Comparison of ENCODE assay signal across 19 cellular contexts in the genomic region with DNA sequence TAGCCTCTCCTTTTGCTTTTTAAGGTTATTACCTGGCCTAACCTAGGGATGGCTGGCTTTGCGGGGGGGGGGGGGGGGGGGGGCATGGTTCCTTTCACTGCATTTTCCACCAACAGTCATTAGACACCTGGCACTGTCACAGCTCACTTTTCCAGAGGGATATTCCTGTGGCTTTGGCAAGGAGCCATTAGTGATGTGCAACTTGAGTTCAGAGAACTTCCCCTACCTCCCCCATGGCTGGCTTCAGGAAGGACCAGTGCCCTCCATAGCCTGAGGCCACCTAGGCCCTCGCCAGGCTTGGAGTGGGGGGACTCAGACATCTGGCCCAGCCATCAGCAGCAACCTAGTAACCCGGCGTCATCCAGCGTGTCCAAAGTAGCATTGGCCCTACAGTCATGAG.
DNase-seq lines count a peak whose midpoint lies in the region; ATAC-seq lines count a peak whose summit lies in the region.
"Had no signal": no experiment of that assay in that cellular context is flagged by ENCODE, and none has a peak within 500 bp of the region (broad histone marks: within the 10 kb centered on the region; RNA-seq: fewer than 3 reads in every experiment).

No MANE protein-coding gene starts in this region.

- H3K36me3 Mint-ChIP-seq in naive B cell (peaks cover 37 to 46% of the 10 kb centered on the region in 2 donors), immature natural killer cell (peaks cover 8 to 19% (median 15%) of the 10 kb centered on the region in 3 donors)

- H3K4me3 Mint-ChIP-seq in naive B cell = no peak overlapping the region
- H3K4me3 Mint-ChIP-seq in immature natural killer cell = no peak overlapping the region

- peak; percentile 7 for DNase-seq in DMS79 (lab: John Stamatoyannopoulos, UW)
- DNase-seq in NCI-H1105 (lab: John Stamatoyannopoulos, UW) = peak; percentile 52
- peak; percentile 17 for DNase-seq in NCI-H345 treated with DMSO at 0.1 percent for 48 hours (lab: John Stamatoyannopoulos, UW; ENCODE audit: unreplicated experiment)
- no peak for DNase-seq in naive B cell
- DNase-seq in immature natural killer cell = no peak
- DNase-seq: DMS 273 treated with DMSO at 0.1 percent for 48 hours, GOT3, KBM-7, NCI-H187, NCI-H2227 treated with DMSO at 0.1 percent for 48 hours, NCI-H524 treated with DMSO at 0.1 percent for 48 hours, SW 1271 had no signal

- H3K27ac Mint-ChIP-seq in naive B cell (peak overlapping the region in 4 of 6 donors; percentile 44 to 94 (median 78)), immature natural killer cell (no peak overlapping the region)

- H3K27me3 Mint-ChIP-seq in naive B cell (no peaks in the 10 kb centered on the region), immature natural killer cell (ENCODE audit: low read depth in 3 of 3) (peaks cover 0 to 2% (median 1%) of the 10 kb centered on the region in 3 donors)

- H3K9me3 Mint-ChIP-seq in naive B cell = peaks cover 0 to 11% (median 3%) of the 10 kb centered on the region in 7 donors
- peaks cover 0 to 2% (median 0%) of the 10 kb centered on the region in 6 donors for H3K9me3 Mint-ChIP-seq in immature natural killer cell

- ATAC-seq in naive B cell (ENCODE audit: low read depth in 2 of 2) (no peak), HG03378 (IDR thresholded peaks at IDR 0.05; ENCODE audit: unreplicated experiment) (no peak), GM19351 (IDR thresholded peaks at IDR 0.05; ENCODE audit: unreplicated experiment) (no peak)
- ATAC-seq: GM12878, HCT116, HepG2, Panc1, Right ventricle myocardium inferior had no signal

- peaks cover 28 to 37% (median 36%) of the 10 kb centered on the region in 3 donors for H3K4me1 Mint-ChIP-seq in naive B cell
- H3K4me1 Mint-ChIP-seq in immature natural killer cell = peaks cover 4 to 12% of the 10 kb centered on the region in 2 donors

Comparison
In these comparisons a context has a peak if more than half of its experiments do, and no peak if none do; other contexts are left out.
1. DNase-seq: peak in DMS79 (single experiment), NCI-H1105 (single experiment) and NCI-H345 treated with DMSO at 0.1 percent for 48 hours (single experiment); none in naive B cell (single experiment) and immature natural killer cell (0 of 3).
2. H3K27ac Mint-ChIP-seq: peak in naive B cell (4 of 6); none in immature natural killer cell (0 of 6).